ENCODE assay signal across 16 cellular contexts in genomic region chr9:121816449-121816817, GRCh38.
DNase-seq lines count a peak whose midpoint lies in the region; ATAC-seq, FAIRE-seq and TF ChIP-seq lines count a peak whose summit lies in the region.
"Had no signal": no experiment of that assay in that cellular context is flagged by ENCODE, and none has a peak within 500 bp of the region (broad histone marks: within the 10 kb centered on the region; RNA-seq: fewer than 3 reads in every experiment).

No MANE protein-coding gene starts in this region.

- in situ Hi-C loops in HepG2 (cut with HindIII; ENCODE audit: extremely low pct_ligation_motif_present, low pct_unique_long_range_greater_than_20kb) (no loop called here), GM12878 (cut with MboI) (no loop called here)

- SMC1A ChIA-PET in GM12878 (lab: Charles Lee; ENCODE audit: uncharacterized antibody, unreplicated experiment): no interaction called here

- H3K4me3 Mint-ChIP-seq in glutamatergic neuron (ENCODE audit: unreplicated experiment): no peak overlapping the region
- H3K4me3 Mint-ChIP-seq: B cell; CD4-positive, alpha-beta T cell had no signal

- no peaks in the 10 kb centered on the region for H4K20me1 ChIP-seq in HepG2 (ENCODE audit: insufficient read depth, low read length)
- no peaks in the 10 kb centered on the region for H4K20me1 ChIP-seq in GM12878 (ENCODE audit: control insufficient read depth, insufficient read depth)

- TF ChIP-seq POLR2A in HepG2 (IDR thresholded peaks at IDR 0.05; ENCODE audit: insufficient read depth in 1 of 2, low read depth in 2 of 2, low read length in 2 of 2): no peak
- no peak for TF ChIP-seq POLR2A in right lobe of liver (IDR thresholded peaks at IDR 0.05)
- no peak for TF ChIP-seq POLR2A in GM12878 (IDR thresholded peaks at IDR 0.05; ENCODE audit: low read depth, low read length)

- H2AFZ ChIP-seq in HepG2 (ENCODE audit: low read length) (no peak overlapping the region), GM12878 (ENCODE audit: control insufficient read depth, low read depth, low read length) (no peak overlapping the region)

- H3K27ac Mint-ChIP-seq in glutamatergic neuron (ENCODE audit: unreplicated experiment): peak overlapping the region; percentile 20
- H3K27ac Mint-ChIP-seq: B cell; CD4-positive, alpha-beta T cell had no signal

- H3K4me1 Mint-ChIP-seq in glutamatergic neuron (ENCODE audit: low read depth, unreplicated experiment): peaks cover 54% of the 10 kb centered on the region

- no peak overlapping the region for H3K27ac ChIP-seq in HepG2 (ENCODE audit: extremely low read length, insufficient read depth, low read length)
- H3K27ac ChIP-seq in right lobe of liver: no peak overlapping the region
- H3K27ac ChIP-seq in GM12878 (ENCODE audit: control insufficient read depth, insufficient read depth): no peak overlapping the region

- TF ChIP-seq EP300 in HepG2 (IDR thresholded peaks at IDR 0.05; ENCODE audit: low read depth in 2 of 2, low read length in 2 of 2): no peak
- no peak for TF ChIP-seq EP300 in HepG2 (CRISPR knock-in tag; IDR thresholded peaks at IDR 0.05; ENCODE audit: borderline replicate concordance)
- no peak for TF ChIP-seq EP300 in GM12878 (IDR thresholded peaks at IDR 0.05; ENCODE audit: borderline replicate concordance in 1 of 2, control insufficient read depth in 1 of 2, low read depth in 2 of 2, low read length in 2 of 2)

- H3K79me2 ChIP-seq in HepG2 (ENCODE audit: insufficient read depth, low read length) (no peaks in the 10 kb centered on the region), GM12878 (ENCODE audit: control insufficient read depth, insufficient read depth, low read length) (no peaks in the 10 kb centered on the region)

- CTCF ChIA-PET in HepG2 (lab: Yijun Ruan, JAX; ENCODE audit: low intra/inter-chr PET ratio, low total read pairs): no interaction called here
- CTCF ChIA-PET in GM12878 (lab: Yijun Ruan, JAX): no interaction called here

- no peak for TF ChIP-seq RAD21 in HepG2 (CRISPR knock-in tag; IDR thresholded peaks at IDR 0.05)
- no peak for TF ChIP-seq RAD21 in GM12878 (IDR thresholded peaks at IDR 0.05; ENCODE audit: insufficient read depth, low read depth, low read length)

- H3K27me3 ChIP-seq in HepG2 (ENCODE audit: control insufficient read depth in 1 of 2, insufficient read depth in 2 of 2, low read length in 2 of 2) (peaks cover 1 to 78% of the 10 kb centered on the region in 2 experiments; a peak in 4 of 5 replicates), right lobe of liver (no peaks in the 10 kb centered on the region), GM12878 (replicated peaks in 1 of 2; ENCODE audit: control insufficient read depth in 2 of 2, insufficient read depth in 2 of 2, low read length in 1 of 2) (peaks cover 0 to 1% of the 10 kb centered on the region in 2 experiments; a peak in 2 of 4 replicates)

- TF ChIP-seq CTCF in HepG2 (CRISPR knock-in tag; IDR thresholded peaks at IDR 0.05) (no peak), right lobe of liver (IDR thresholded peaks at IDR 0.05) (no peak), GM12878 (IDR thresholded peaks at IDR 0.05 in 2 of 3, conservative IDR thresholded peaks at IDR 0.05 in 1 of 3; ENCODE audit: control insufficient read depth in 2 of 3, extremely low read depth in 1 of 3, insufficient read depth in 1 of 3, low read depth in 3 of 3, low read length in 3 of 3) (no peak), glutamatergic neuron (IDR thresholded peaks at IDR 0.05; ENCODE audit: partially characterized antibody, unreplicated experiment) (no peak)

- 80% methylated on average over 23 of the region's 23 CpGs for WGBS in HepG2 (ENCODE audit: low lambda C conversion rate)
- 80% methylated on average over 23 of the region's 23 CpGs for WGBS in right lobe of liver (ENCODE audit: insufficient coverage, low coverage, low lambda C conversion rate, missing lambda C conversion rate)
- WGBS in GM12878 (ENCODE audit: insufficient coverage, insufficient replicate concordance, low lambda C conversion rate, missing lambda C conversion rate): 78% methylated on average over 23 of the region's 23 CpGs

- intact Hi-C loops in HepG2 (cut with micrococcal nuclease; ENCODE audit: unreplicated experiment) (no loop called here), right lobe of liver (cut with DNase I) (no loop called here), GM12878 (cut with micrococcal nuclease; ENCODE audit: unreplicated experiment) (no loop called here)

- ATAC-seq in HepG2 (no peak), right lobe of liver (no peak), GM12878 (no peak), GM18858 (IDR thresholded peaks at IDR 0.05; ENCODE audit: unreplicated experiment) (no peak), GM21529 (IDR thresholded peaks at IDR 0.05; ENCODE audit: unreplicated experiment) (no peak)
- ATAC-seq: K562 had no signal

- H3K36me3 ChIP-seq in HepG2 (replicated peaks in 1 of 2; ENCODE audit: control insufficient read depth in 1 of 2, insufficient read depth in 2 of 2, low read length in 2 of 2) (no peaks in the 10 kb centered on the region), right lobe of liver (no peaks in the 10 kb centered on the region), GM12878 (ENCODE audit: control insufficient read depth in 2 of 2, insufficient read depth in 2 of 2, low read length in 1 of 2) (no peaks in the 10 kb centered on the region)

- H3K9me3 ChIP-seq in HepG2 (ENCODE audit: low read length): no peaks in the 10 kb centered on the region
- no peaks in the 10 kb centered on the region for H3K9me3 ChIP-seq in right lobe of liver
- H3K9me3 ChIP-seq in GM12878 (replicated peaks; ENCODE audit: control insufficient read depth, insufficient read depth, low read length): no peaks in the 10 kb centered on the region

- H3K9ac ChIP-seq in HepG2 (ENCODE audit: insufficient read depth, low read depth, low read length) (no peak overlapping the region), GM12878 (ENCODE audit: control insufficient read depth, insufficient read depth, low read length) (no peak overlapping the region)

- peaks cover 6% of the 10 kb centered on the region for H3K9me3 Mint-ChIP-seq in glutamatergic neuron (ENCODE audit: unreplicated experiment)
- H3K9me3 Mint-ChIP-seq: CD4-positive, alpha-beta T cell had no signal

- H3K4me1 ChIP-seq in HepG2 (ENCODE audit: insufficient read depth, low read length): peaks cover 3% of the 10 kb centered on the region; the same call in 1 of the 2 replicates
- peaks cover 0 to 17% (median under 1%) of the 10 kb centered on the region in 4 donors for H3K4me1 ChIP-seq in right lobe of liver
- H3K4me1 ChIP-seq in GM12878 (ENCODE audit: control insufficient read depth, insufficient read depth, low read length): no peaks in the 10 kb centered on the region

- H3K27me3 Mint-ChIP-seq in glutamatergic neuron (ENCODE audit: unreplicated experiment): peaks cover 9% of the 10 kb centered on the region
- H3K27me3 Mint-ChIP-seq: B cell; CD4-positive, alpha-beta T cell had no signal

- POLR2A ChIA-PET in HepG2 (lab: Yijun Ruan, JAX) (no interaction called here), GM12878 (lab: Charles Lee) (no interaction called here)

- H3K4me2 ChIP-seq in HepG2 (ENCODE audit: low read depth, low read length) (no peak overlapping the region), GM12878 (ENCODE audit: control insufficient read depth, insufficient read depth) (no peak overlapping the region)

- H3K4me3 ChIP-seq in HepG2 (replicated peaks in 1 of 3; ENCODE audit: insufficient read depth in 1 of 3, low read depth in 2 of 3, low read length in 3 of 3): no peak overlapping the region
- H3K4me3 ChIP-seq in right lobe of liver: no peak overlapping the region
- H3K4me3 ChIP-seq in GM12878: no peak overlapping the region
- H3K4me3 ChIP-seq: K562 had no signal

- no peak for FAIRE-seq in HepG2 (lab: Jason Lieb, UNC)
- FAIRE-seq in GM12878 (lab: Jason Lieb, UNC): no peak
- peak; percentile 61 for FAIRE-seq in urothelium cell line (lab: Jason Lieb, UNC)
- FAIRE-seq: GM12891, GM19239, K562 had no signal

- DNase-seq in HepG2 (ENCODE audit: low spot score) (no peak), right lobe of liver (no peak), GM12878 (ENCODE audit: low read depth, low spot score) (no peak), glutamatergic neuron (no peak), urothelium cell line (ENCODE audit: low spot score) (no peak), NCI-H226 (no peak)
- DNase-seq: ACHN; C1 segment of cervical spinal cord; CD4-positive, alpha-beta T cell; DMS79 had no signal

- RAD21 ChIA-PET in GM12878 (lab: Charles Lee; ENCODE audit: unreplicated experiment): no interaction called here

- BruUV-seq in HepG2 (replicated peaks; lab: Mats Ljungman, UMichigan): no TSS peak
- BruUV-seq in GM12878 (replicated peaks; lab: Mats Ljungman, UMichigan): no TSS peak

- H3K36me3 Mint-ChIP-seq in glutamatergic neuron (ENCODE audit: unreplicated experiment): no peaks in the 10 kb centered on the region

TF ChIP-seq in HepG2, 621 proteins besides CTCF, POLR2A, EP300 and RAD21 (continues in another document):
- peak; percentile 74 for TF ChIP-seq MNT (IDR thresholded peaks at IDR 0.05)
- peak; percentile 26 for TF ChIP-seq HNRNPLL (IDR thresholded peaks at IDR 0.05; ENCODE audit: low read depth, low read length, poor library complexity, severe bottlenecking)

TF ChIP-seq in GM12878, 131 proteins besides CTCF, POLR2A, EP300 and RAD21 (continues in another document):
- TF ChIP-seq SMAD1 (IDR thresholded peaks at IDR 0.05; ENCODE audit: low read depth, partially characterized antibody): no peak
- TF ChIP-seq TCF3 (IDR thresholded peaks at IDR 0.05; ENCODE audit: borderline replicate concordance, insufficient read depth, low read depth, low read length): peak; percentile 84; the same call in 1 of the 2 replicates
- no peak for TF ChIP-seq ATF3 (IDR thresholded peaks at IDR 0.05; ENCODE audit: borderline replicate concordance, extremely low read depth, low read depth, low read length)
- no peak for TF ChIP-seq SMARCA5 (IDR thresholded peaks at IDR 0.05)
- peak; percentile 6 for TF ChIP-seq PBX3 (IDR thresholded peaks at IDR 0.05; ENCODE audit: insufficient replicate concordance, low read depth, low read length)
- no peak for TF ChIP-seq JUND (IDR thresholded peaks at IDR 0.05; ENCODE audit: low read depth, low read length)
- TF ChIP-seq POLR2AphosphoS5 (IDR thresholded peaks at IDR 0.05; ENCODE audit: low read length): no peak

Comparison
In these comparisons a context has a peak if more than half of its experiments do, and no peak if none do; other contexts are left out.
1. Of the 75 proteins assayed by ChIP-seq in both HepG2 and GM12878: peak only in HepG2: none; only in GM12878: BCL3 and PBX3; in both: none; in neither: 73.